8 cellular contexts compared by ENCODE assay signal in the genomic region with DNA sequence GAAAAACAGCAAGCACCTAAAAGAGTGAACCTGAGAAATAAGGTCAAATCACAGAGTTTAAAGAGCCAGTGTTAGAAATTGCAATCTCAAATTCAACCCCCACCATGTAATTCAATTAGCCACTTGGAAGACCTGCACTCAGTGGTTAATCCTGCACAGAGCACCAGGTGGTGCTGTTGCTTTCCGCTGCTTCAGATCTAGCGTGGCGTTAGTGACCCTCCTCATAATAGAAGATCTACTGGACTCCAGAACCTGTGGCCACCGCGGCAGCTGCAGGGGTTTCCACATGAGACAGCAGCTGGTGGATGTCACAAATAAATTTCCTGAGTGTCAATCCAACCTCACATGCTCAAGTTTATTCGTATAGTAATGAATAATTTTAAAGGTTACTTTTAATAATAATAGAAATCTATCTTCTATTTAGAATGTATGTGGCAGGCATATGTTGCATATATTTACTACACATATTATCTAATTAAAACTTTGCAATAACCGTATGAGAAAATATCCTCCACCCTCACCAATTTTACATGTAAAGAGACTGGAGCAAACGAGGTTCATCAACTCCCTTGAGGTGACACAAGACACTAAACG.
DNase-seq lines count a peak whose midpoint lies in the region; ATAC-seq lines count a peak whose summit lies in the region.

No MANE protein-coding gene starts in this region.

- no peak overlapping the region for H3K9ac ChIP-seq in skeletal muscle satellite cell (ENCODE audit: low read depth, low read length)

- ATAC-seq in GM19438 (IDR thresholded peaks at IDR 0.05; ENCODE audit: low read depth, unreplicated experiment) (peak; percentile 87), HG03354 (IDR thresholded peaks at IDR 0.05; ENCODE audit: poor library complexity, severe bottlenecking, unreplicated experiment) (peak; percentile 96)

- H3K4me2 ChIP-seq in skeletal muscle satellite cell (ENCODE audit: low read length) = peak overlapping the region; percentile 41

- no peaks in the 10 kb centered on the region for H3K4me1 ChIP-seq in skeletal muscle satellite cell (ENCODE audit: control insufficient read depth, insufficient read depth, low read length)

- no peaks in the 10 kb centered on the region for H3K27me3 ChIP-seq in skeletal muscle satellite cell (ENCODE audit: control insufficient read depth, insufficient read depth, low read length)

- peak; percentile 65 for DNase-seq in EL
- DNase-seq in NOMO-1 (lab: John Stamatoyannopoulos, UW; ENCODE audit: unreplicated experiment in 2 of 2) = peak; percentile 39 to 61
- peak in 30 of 58 donors; percentile 1 to 51 (median 10) for DNase-seq in anterior cingulate cortex (lab: John Stamatoyannopoulos, UW)
- DNase-seq in hepatic stellate cell (ENCODE audit: low spot score) = peak; percentile 31
- no peak for DNase-seq in putamen (ENCODE audit: low spot score)

- H3K9me3 ChIP-seq in skeletal muscle satellite cell (replicated peaks; ENCODE audit: low read length) = no peaks in the 10 kb centered on the region

- H3K4me3 ChIP-seq in skeletal muscle satellite cell (ENCODE audit: low read length) = no peak overlapping the region

- H3K36me3 ChIP-seq in skeletal muscle satellite cell (ENCODE audit: insufficient read depth, low read length) = no peaks in the 10 kb centered on the region
